In the genomic region with DNA sequence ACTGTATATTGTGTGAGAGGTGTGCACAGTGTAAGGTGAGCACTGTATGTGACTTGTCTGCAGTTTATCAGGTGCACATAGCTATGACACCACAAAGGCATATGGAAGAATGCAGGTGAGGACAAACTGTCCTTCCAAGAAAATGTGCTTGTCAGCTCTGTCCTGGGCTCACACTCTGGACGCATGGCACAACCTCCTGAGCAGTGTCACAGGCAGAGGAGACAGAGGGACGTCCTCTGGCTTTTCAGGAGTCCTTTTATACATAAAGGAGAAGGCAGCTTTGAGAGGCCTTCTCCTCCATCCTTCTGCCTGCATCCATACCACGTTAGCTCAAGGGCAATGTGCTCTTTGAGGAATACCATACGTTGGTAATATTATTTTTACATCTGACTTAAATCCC, we compare ENCODE assay signal across 2 cellular contexts.
TF ChIP-seq lines count a peak whose summit lies in the region.

No MANE protein-coding gene starts in this region.

TF ChIP-seq in A549, 52 proteins besides CTCF, POLR2A, EP300 and RAD21:
- TF ChIP-seq MYC (IDR thresholded peaks at IDR 0.05; ENCODE audit: borderline replicate concordance, low read length) (no peak), GATA3 (IDR thresholded peaks at IDR 0.05; ENCODE audit: borderline replicate concordance) (no peak), HDAC2 (IDR thresholded peaks at IDR 0.05) (no peak)

TF ChIP-seq in SK-N-SH treated with all-trans-retinoic acid at 6 μM for 48 hours, 23 proteins besides CTCF, POLR2A, EP300 and RAD21 (continued from another document):
- TF ChIP-seq TCF4 (CRISPR knock-in tag; IDR thresholded peaks at IDR 0.05; ENCODE audit: borderline replicate concordance), result no peak
- no peak for TF ChIP-seq ZNF8 (CRISPR knock-in tag; IDR thresholded peaks at IDR 0.05)
- TF ChIP-seq ZFP30 (CRISPR knock-in tag; IDR thresholded peaks at IDR 0.05), result no peak
- TF ChIP-seq, protein P1, sequence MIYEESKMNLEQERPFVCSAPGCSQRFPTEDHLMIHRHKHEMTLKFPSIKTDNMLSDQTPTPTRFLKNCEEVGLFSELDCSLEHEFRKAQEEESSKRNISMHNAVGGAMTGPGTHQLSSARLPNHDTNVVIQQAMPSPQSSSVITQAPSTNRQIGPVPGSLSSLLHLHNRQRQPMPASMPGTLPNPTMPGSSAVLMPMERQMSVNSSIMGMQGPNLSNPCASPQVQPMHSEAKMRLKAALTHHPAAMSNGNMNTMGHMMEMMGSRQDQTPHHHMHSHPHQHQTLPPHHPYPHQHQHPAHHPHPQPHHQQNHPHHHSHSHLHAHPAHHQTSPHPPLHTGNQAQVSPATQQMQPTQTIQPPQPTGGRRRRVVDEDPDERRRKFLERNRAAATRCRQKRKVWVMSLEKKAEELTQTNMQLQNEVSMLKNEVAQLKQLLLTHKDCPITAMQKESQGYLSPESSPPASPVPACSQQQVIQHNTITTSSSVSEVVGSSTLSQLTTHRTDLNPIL (CRISPR knock-in tag; IDR thresholded peaks at IDR 0.05; ENCODE audit: low read depth), result no peak
- no peak for TF ChIP-seq OSR1 (CRISPR knock-in tag; IDR thresholded peaks at IDR 0.05)
- TF ChIP-seq ZNF70 (CRISPR knock-in tag; IDR thresholded peaks at IDR 0.05), result no peak
- TF ChIP-seq SNAI2 (CRISPR knock-in tag; IDR thresholded peaks at IDR 0.05), result no peak
- no peak for TF ChIP-seq PPARA (CRISPR knock-in tag; IDR thresholded peaks at IDR 0.05; ENCODE audit: borderline replicate concordance)
- no peak for TF ChIP-seq ISL1 (CRISPR knock-in tag; IDR thresholded peaks at IDR 0.05)
- TF ChIP-seq, protein P2, sequence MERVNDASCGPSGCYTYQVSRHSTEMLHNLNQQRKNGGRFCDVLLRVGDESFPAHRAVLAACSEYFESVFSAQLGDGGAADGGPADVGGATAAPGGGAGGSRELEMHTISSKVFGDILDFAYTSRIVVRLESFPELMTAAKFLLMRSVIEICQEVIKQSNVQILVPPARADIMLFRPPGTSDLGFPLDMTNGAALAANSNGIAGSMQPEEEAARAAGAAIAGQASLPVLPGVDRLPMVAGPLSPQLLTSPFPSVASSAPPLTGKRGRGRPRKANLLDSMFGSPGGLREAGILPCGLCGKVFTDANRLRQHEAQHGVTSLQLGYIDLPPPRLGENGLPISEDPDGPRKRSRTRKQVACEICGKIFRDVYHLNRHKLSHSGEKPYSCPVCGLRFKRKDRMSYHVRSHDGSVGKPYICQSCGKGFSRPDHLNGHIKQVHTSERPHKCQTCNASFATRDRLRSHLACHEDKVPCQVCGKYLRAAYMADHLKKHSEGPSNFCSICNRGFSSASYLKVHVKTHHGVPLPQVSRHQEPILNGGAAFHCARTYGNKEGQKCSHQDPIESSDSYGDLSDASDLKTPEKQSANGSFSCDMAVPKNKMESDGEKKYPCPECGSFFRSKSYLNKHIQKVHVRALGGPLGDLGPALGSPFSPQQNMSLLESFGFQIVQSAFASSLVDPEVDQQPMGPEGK (CRISPR knock-in tag; IDR thresholded peaks at IDR 0.05; ENCODE audit: borderline replicate concordance), result no peak
- no peak for TF ChIP-seq ZFP3 (CRISPR knock-in tag; IDR thresholded peaks at IDR 0.05)
- TF ChIP-seq GLIS3 (CRISPR knock-in tag; IDR thresholded peaks at IDR 0.05), result no peak
- TF ChIP-seq BACH2 (CRISPR knock-in tag; IDR thresholded peaks at IDR 0.05; ENCODE audit: borderline replicate concordance), result no peak
- TF ChIP-seq ESRRG (CRISPR knock-in tag; IDR thresholded peaks at IDR 0.05), result no peak
- TF ChIP-seq CSDC2 (CRISPR knock-in tag; IDR thresholded peaks at IDR 0.05), result no peak
TF ChIP-seq in SK-N-SH treated with all-trans-retinoic acid at 6 μM for 48 hours: peak in this region for 0.
